1 cellular context compared by ENCODE assay signal in genomic region chr10:102643346-102644065, GRCh38.
A peak's percentile ranks its signal among the peaks of the same experiment; 100 is the strongest.
TF ChIP-seq lines count a peak whose summit lies in the region.

No MANE protein-coding gene starts in this region.

TF ChIP-seq in K562, 482 proteins besides CTCF, POLR2A, EP300 and RAD21 (continued from another document and continues in another):
- no peak for TF ChIP-seq ZHX1 (conservative IDR thresholded peaks at IDR 0.05; ENCODE audit: low read length)
- no peak for TF ChIP-seq C11orf30 (IDR thresholded peaks at IDR 0.05; ENCODE audit: low read depth)
- no peak for TF ChIP-seq PCBP2 (IDR thresholded peaks at IDR 0.05; ENCODE audit: low read depth, low read length, poor library complexity, severe bottlenecking)
- TF ChIP-seq PHF8 (IDR thresholded peaks at IDR 0.05; ENCODE audit: borderline replicate concordance, low read length): peak; percentile 28; the same call in 1 of the 2 replicates
- TF ChIP-seq, protein P1, sequence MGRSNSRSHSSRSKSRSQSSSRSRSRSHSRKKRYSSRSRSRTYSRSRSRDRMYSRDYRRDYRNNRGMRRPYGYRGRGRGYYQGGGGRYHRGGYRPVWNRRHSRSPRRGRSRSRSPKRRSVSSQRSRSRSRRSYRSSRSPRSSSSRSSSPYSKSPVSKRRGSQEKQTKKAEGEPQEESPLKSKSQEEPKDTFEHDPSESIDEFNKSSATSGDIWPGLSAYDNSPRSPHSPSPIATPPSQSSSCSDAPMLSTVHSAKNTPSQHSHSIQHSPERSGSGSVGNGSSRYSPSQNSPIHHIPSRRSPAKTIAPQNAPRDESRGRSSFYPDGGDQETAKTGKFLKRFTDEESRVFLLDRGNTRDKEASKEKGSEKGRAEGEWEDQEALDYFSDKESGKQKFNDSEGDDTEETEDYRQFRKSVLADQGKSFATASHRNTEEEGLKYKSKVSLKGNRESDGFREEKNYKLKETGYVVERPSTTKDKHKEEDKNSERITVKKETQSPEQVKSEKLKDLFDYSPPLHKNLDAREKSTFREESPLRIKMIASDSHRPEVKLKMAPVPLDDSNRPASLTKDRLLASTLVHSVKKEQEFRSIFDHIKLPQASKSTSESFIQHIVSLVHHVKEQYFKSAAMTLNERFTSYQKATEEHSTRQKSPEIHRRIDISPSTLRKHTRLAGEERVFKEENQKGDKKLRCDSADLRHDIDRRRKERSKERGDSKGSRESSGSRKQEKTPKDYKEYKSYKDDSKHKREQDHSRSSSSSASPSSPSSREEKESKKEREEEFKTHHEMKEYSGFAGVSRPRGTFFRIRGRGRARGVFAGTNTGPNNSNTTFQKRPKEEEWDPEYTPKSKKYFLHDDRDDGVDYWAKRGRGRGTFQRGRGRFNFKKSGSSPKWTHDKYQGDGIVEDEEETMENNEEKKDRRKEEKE (IDR thresholded peaks at IDR 0.05; ENCODE audit: borderline replicate concordance in 1 of 2, control insufficient read depth in 1 of 2, low read depth in 2 of 2, low read length in 1 of 2): no peak
- TF ChIP-seq DDX20 (tag; IDR thresholded peaks at IDR 0.05; ENCODE audit: low read depth): no peak
- no peak for TF ChIP-seq ZNF282 (CRISPR knock-in tag; IDR thresholded peaks at IDR 0.05)
- no peak for TF ChIP-seq MEF2D (tag; conservative IDR thresholded peaks at IDR 0.05; ENCODE audit: low read depth)
- no peak for TF ChIP-seq FOXJ3 (CRISPR knock-in tag; IDR thresholded peaks at IDR 0.05)
- TF ChIP-seq TSC22D4 (tag; IDR thresholded peaks at IDR 0.05): no peak
- TF ChIP-seq YY1 (IDR thresholded peaks at IDR 0.05; ENCODE audit: borderline replicate concordance in 1 of 3, control insufficient read depth in 1 of 3, extremely low read depth in 1 of 3, insufficient read depth in 3 of 3, insufficient read length in 1 of 3, insufficient replicate concordance in 2 of 3, low read depth in 1 of 3, low read length in 2 of 3): peak in 2 of 3 experiments; percentile 69 to 75
- TF ChIP-seq ZNF740 (CRISPR knock-in tag; IDR thresholded peaks at IDR 0.05): no peak
- TF ChIP-seq ZNF740 (tag; IDR thresholded peaks at IDR 0.05): peak in 1 of 2 experiments; percentile 80; a peak in 2 of 4 replicates
- no peak for TF ChIP-seq NCOA1 (IDR thresholded peaks at IDR 0.05; ENCODE audit: low read depth)
- TF ChIP-seq NKRF (IDR thresholded peaks at IDR 0.05; ENCODE audit: borderline replicate concordance): no peak
- no peak for TF ChIP-seq SOX6 (IDR thresholded peaks at IDR 0.05)
- TF ChIP-seq YBX1 (IDR thresholded peaks at IDR 0.05): no peak
- no peak for TF ChIP-seq ZNF140 (CRISPR knock-in tag; IDR thresholded peaks at IDR 0.05)
- TF ChIP-seq PCBP1 (IDR thresholded peaks at IDR 0.05; ENCODE audit: low read depth, low read length, poor library complexity, severe bottlenecking): peak; percentile 68
- TF ChIP-seq ATF7 (IDR thresholded peaks at IDR 0.05): peak; percentile 54; the same call in 1 of the 2 replicates
- no peak for TF ChIP-seq ARNT (IDR thresholded peaks at IDR 0.05)
- no peak for TF ChIP-seq ZNF507 (tag; conservative IDR thresholded peaks at IDR 0.05)
- no peak for TF ChIP-seq RFX7 (CRISPR knock-in tag; IDR thresholded peaks at IDR 0.05)
- no peak for TF ChIP-seq NUFIP1 (IDR thresholded peaks at IDR 0.05; ENCODE audit: partially characterized antibody)
- TF ChIP-seq, protein P2, sequence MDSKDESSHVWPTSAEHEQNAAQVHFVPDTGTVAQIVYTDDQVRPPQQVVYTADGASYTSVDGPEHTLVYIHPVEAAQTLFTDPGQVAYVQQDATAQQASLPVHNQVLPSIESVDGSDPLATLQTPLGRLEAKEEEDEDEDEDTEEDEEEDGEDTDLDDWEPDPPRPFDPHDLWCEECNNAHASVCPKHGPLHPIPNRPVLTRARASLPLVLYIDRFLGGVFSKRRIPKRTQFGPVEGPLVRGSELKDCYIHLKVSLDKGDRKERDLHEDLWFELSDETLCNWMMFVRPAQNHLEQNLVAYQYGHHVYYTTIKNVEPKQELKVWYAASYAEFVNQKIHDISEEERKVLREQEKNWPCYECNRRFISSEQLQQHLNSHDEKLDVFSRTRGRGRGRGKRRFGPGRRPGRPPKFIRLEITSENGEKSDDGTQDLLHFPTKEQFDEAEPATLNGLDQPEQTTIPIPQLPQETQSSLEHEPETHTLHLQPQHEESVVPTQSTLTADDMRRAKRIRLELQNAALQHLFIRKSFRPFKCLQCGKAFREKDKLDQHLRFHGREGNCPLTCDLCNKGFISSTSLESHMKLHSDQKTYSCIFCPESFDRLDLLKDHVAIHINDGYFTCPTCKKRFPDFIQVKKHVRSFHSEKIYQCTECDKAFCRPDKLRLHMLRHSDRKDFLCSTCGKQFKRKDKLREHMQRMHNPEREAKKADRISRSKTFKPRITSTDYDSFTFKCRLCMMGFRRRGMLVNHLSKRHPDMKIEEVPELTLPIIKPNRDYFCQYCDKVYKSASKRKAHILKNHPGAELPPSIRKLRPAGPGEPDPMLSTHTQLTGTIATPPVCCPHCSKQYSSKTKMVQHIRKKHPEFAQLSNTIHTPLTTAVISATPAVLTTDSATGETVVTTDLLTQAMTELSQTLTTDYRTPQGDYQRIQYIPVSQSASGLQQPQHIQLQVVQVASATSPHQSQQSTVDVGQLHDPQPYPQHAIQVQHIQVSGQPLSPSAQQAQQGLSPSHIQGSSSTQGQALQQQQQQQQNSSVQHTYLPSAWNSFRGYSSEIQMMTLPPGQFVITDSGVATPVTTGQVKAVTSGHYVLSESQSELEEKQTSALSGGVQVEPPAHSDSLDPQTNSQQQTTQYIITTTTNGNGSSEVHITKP (IDR thresholded peaks at IDR 0.05; ENCODE audit: partially characterized antibody): peak; percentile 93
- TF ChIP-seq ZNF324 (CRISPR knock-in tag; IDR thresholded peaks at IDR 0.05): no peak
- TF ChIP-seq ZNF644 (tag; IDR thresholded peaks at IDR 0.05; ENCODE audit: low read depth): no peak
- no peak for TF ChIP-seq SMARCB1 (IDR thresholded peaks at IDR 0.05; ENCODE audit: insufficient read length, low read depth)
- no peak for TF ChIP-seq MED1 (CRISPR knock-in tag; IDR thresholded peaks at IDR 0.05; ENCODE audit: borderline replicate concordance)
- no peak for TF ChIP-seq KAT8 (IDR thresholded peaks at IDR 0.05; ENCODE audit: low read depth)
- TF ChIP-seq MYBL2 (IDR thresholded peaks at IDR 0.05; ENCODE audit: low read depth): no peak
- TF ChIP-seq MYBL2 (CRISPR knock-in tag; IDR thresholded peaks at IDR 0.05; ENCODE audit: borderline replicate concordance): no peak
- no peak for TF ChIP-seq NR2F6 (CRISPR knock-in tag; IDR thresholded peaks at IDR 0.05)
- TF ChIP-seq KAT7 (CRISPR knock-in tag; IDR thresholded peaks at IDR 0.05; ENCODE audit: borderline replicate concordance): no peak
- TF ChIP-seq ZNF444 (CRISPR knock-in tag; IDR thresholded peaks at IDR 0.05): peak; percentile 83; the same call in 1 of the 2 replicates
- TF ChIP-seq POLR3A (IDR thresholded peaks at IDR 0.05; ENCODE audit: borderline replicate concordance, extremely low read depth, insufficient read depth, insufficient read length): no peak
- TF ChIP-seq SMARCC2 (IDR thresholded peaks at IDR 0.05; ENCODE audit: low read depth): no peak
- TF ChIP-seq, protein P3, sequence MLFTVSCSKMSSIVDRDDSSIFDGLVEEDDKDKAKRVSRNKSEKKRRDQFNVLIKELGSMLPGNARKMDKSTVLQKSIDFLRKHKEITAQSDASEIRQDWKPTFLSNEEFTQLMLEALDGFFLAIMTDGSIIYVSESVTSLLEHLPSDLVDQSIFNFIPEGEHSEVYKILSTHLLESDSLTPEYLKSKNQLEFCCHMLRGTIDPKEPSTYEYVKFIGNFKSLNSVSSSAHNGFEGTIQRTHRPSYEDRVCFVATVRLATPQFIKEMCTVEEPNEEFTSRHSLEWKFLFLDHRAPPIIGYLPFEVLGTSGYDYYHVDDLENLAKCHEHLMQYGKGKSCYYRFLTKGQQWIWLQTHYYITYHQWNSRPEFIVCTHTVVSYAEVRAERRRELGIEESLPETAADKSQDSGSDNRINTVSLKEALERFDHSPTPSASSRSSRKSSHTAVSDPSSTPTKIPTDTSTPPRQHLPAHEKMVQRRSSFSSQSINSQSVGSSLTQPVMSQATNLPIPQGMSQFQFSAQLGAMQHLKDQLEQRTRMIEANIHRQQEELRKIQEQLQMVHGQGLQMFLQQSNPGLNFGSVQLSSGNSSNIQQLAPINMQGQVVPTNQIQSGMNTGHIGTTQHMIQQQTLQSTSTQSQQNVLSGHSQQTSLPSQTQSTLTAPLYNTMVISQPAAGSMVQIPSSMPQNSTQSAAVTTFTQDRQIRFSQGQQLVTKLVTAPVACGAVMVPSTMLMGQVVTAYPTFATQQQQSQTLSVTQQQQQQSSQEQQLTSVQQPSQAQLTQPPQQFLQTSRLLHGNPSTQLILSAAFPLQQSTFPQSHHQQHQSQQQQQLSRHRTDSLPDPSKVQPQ (CRISPR knock-in tag; IDR thresholded peaks at IDR 0.05; ENCODE audit: borderline replicate concordance): no peak
- TF ChIP-seq ZBED1 (IDR thresholded peaks at IDR 0.05): no peak
- no peak for TF ChIP-seq EGR1 (conservative IDR thresholded peaks at IDR 0.05)
- no peak for TF ChIP-seq MTF1 (CRISPR knock-in tag; IDR thresholded peaks at IDR 0.05; ENCODE audit: borderline replicate concordance)
- no peak for TF ChIP-seq ZC3H11A (IDR thresholded peaks at IDR 0.05; ENCODE audit: low read depth, low read length)
- TF ChIP-seq CTBP1 (IDR thresholded peaks at IDR 0.05; ENCODE audit: borderline replicate concordance): no peak
- TF ChIP-seq, protein P4, sequence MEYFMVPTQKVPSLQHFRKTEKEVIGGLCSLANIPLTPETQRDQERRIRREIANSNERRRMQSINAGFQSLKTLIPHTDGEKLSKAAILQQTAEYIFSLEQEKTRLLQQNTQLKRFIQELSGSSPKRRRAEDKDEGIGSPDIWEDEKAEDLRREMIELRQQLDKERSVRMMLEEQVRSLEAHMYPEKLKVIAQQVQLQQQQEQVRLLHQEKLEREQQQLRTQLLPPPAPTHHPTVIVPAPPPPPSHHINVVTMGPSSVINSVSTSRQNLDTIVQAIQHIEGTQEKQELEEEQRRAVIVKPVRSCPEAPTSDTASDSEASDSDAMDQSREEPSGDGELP (CRISPR knock-in tag; IDR thresholded peaks at IDR 0.05; ENCODE audit: borderline replicate concordance): no peak
- TF ChIP-seq ZFP30 (CRISPR knock-in tag; IDR thresholded peaks at IDR 0.05; ENCODE audit: borderline replicate concordance): no peak
- no peak for TF ChIP-seq HDAC2 (IDR thresholded peaks at IDR 0.05)
- TF ChIP-seq, protein P5, sequence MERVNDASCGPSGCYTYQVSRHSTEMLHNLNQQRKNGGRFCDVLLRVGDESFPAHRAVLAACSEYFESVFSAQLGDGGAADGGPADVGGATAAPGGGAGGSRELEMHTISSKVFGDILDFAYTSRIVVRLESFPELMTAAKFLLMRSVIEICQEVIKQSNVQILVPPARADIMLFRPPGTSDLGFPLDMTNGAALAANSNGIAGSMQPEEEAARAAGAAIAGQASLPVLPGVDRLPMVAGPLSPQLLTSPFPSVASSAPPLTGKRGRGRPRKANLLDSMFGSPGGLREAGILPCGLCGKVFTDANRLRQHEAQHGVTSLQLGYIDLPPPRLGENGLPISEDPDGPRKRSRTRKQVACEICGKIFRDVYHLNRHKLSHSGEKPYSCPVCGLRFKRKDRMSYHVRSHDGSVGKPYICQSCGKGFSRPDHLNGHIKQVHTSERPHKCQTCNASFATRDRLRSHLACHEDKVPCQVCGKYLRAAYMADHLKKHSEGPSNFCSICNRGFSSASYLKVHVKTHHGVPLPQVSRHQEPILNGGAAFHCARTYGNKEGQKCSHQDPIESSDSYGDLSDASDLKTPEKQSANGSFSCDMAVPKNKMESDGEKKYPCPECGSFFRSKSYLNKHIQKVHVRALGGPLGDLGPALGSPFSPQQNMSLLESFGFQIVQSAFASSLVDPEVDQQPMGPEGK (CRISPR knock-in tag; IDR thresholded peaks at IDR 0.05; ENCODE audit: borderline replicate concordance): no peak
- TF ChIP-seq MTA2 (IDR thresholded peaks at IDR 0.05; ENCODE audit: low read depth): no peak
- no peak for TF ChIP-seq ZNF133 (CRISPR knock-in tag; IDR thresholded peaks at IDR 0.05)
- no peak for TF ChIP-seq RBM25 (IDR thresholded peaks at IDR 0.05; ENCODE audit: low read depth, low read length, severe bottlenecking)
